Comparison of ENCODE assay signal across 8 cellular contexts in the genomic region with DNA sequence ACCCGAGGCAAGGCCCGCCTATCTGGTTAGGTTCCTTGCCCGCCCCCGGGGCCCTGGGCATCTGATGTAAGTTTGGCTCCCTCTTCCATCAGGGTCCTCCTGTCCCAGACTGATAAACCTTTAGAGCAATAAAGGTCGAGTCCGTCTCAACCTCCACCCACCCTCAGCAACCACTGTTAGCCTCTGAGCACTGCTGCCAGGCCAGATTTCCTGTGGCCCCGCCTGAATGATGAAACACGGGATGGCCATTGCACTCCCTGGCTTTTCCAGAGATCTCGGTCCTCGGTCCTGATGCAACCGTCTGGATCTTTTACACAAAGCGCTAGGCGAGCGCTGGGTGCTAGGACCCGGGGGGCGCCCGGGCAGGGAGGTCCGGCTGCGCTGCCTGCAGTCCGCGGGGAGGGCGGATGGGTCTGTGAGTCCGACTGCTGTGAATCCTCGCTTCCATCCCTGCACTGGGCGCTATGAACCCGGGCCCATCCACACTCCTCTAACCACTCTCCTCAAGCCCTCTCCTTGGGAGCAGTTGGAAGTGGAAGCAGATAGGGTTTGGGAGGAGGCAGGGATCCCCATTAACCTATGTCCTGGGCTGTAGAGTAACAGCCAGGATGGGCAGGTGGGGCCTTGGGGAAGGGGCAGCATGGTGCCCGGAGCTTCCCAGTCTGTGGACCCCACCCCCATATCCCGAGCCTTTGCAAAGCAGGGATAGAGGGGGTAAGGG. TPM values are rescaled to one million over a fixed set of nuclear protein-coding genes. Genes with fewer than 3 reads are reported as not detected.
A peak's percentile ranks its signal among the peaks of the same experiment; 100 is the strongest.
DNase-seq lines count a peak whose midpoint lies in the region; ATAC-seq and TF ChIP-seq lines count a peak whose summit lies in the region.

No MANE protein-coding gene starts in this region.

- TF ChIP-seq CTCF in GM10266 (IDR thresholded peaks at IDR 0.05; ENCODE audit: control insufficient read depth, insufficient read depth, low read depth, missing control alignments) (no peak), foreskin fibroblast (IDR thresholded peaks at IDR 0.05; ENCODE audit: low read depth, low read length) (no peak)

- H3K36me3 Mint-ChIP-seq in activated naive CD4-positive, alpha-beta T cell treated with anti-CD3 and anti-CD28 coated beads for 36 hours (ENCODE audit: low read depth) = peaks cover 39% of the 10 kb centered on the region
- peaks cover 16 to 28% (median 21%) of the 10 kb centered on the region in 3 donors for H3K36me3 Mint-ChIP-seq in naive thymus-derived CD8-positive, alpha-beta T cell

- H3K4me3 Mint-ChIP-seq in activated naive CD4-positive, alpha-beta T cell treated with anti-CD3 and anti-CD28 coated beads for 36 hours = peak overlapping the region; percentile 96
- H3K4me3 Mint-ChIP-seq in naive thymus-derived CD8-positive, alpha-beta T cell = peak overlapping the region; percentile 94 to 100 (median 98)

- intact Hi-C loops in activated naive CD4-positive, alpha-beta T cell treated with anti-CD3 and anti-CD28 coated beads for 36 hours (cut with micrococcal nuclease) = loop anchor here (1.0 kb wide), 7 partner anchors 12 to 55 kb away; no protein-coding TSS in a partner anchor

- CTCF ChIA-PET in activated naive CD4-positive, alpha-beta T cell treated with anti-CD3 and anti-CD28 coated beads for 36 hours (lab: Charles Lee) = interaction anchor here (0.7 to 13.5 kb wide), 8 partner anchors 8 to 147 kb away, joined by 3 to 195 read pairs (median 4); no protein-coding TSS in a partner anchor

- POLR2A ChIA-PET in naive thymus-derived CD8-positive, alpha-beta T cell (lab: Charles Lee) = interaction anchor here (0.7 to 8.2 kb wide), 23 partner anchors 8 to 537 kb away, joined by 3 to 162 read pairs (median 7); a partner anchor contains a TSS

- ATAC-seq in HG03108 (IDR thresholded peaks at IDR 0.05; ENCODE audit: unreplicated experiment) (peak; percentile 16), GM21423 (IDR thresholded peaks at IDR 0.05; ENCODE audit: unreplicated experiment) (no peak)
- ATAC-seq in naive thymus-derived CD8-positive, alpha-beta T cell = no peak

- no peaks in the 10 kb centered on the region for H3K27me3 Mint-ChIP-seq in activated naive CD4-positive, alpha-beta T cell treated with anti-CD3 and anti-CD28 coated beads for 36 hours (ENCODE audit: low read depth)
- no peaks in the 10 kb centered on the region for H3K27me3 Mint-ChIP-seq in naive thymus-derived CD8-positive, alpha-beta T cell

- DNase-seq in AG08395 (ENCODE audit: low spot score) = peak; percentile 92
- DNase-seq in GM10266 (ENCODE audit: extremely low spot score) = peak; percentile 70
- DNase-seq in NCI-H526 treated with DMSO at 0.1 percent for 48 hours (lab: John Stamatoyannopoulos, UW) = peak; percentile 26
- peak; percentile 63 for DNase-seq in activated naive CD4-positive, alpha-beta T cell treated with anti-CD3 and anti-CD28 coated beads for 36 hours
- DNase-seq in foreskin fibroblast = peak; percentile 98 to 100
- DNase-seq in naive thymus-derived CD8-positive, alpha-beta T cell = peak in 1 of 10 donors; percentile 26

- peaks cover 29% of the 10 kb centered on the region for H3K4me1 Mint-ChIP-seq in activated naive CD4-positive, alpha-beta T cell treated with anti-CD3 and anti-CD28 coated beads for 36 hours (ENCODE audit: low read depth)
- peaks cover 26 to 54% (median 48%) of the 10 kb centered on the region in 4 donors for H3K4me1 Mint-ChIP-seq in naive thymus-derived CD8-positive, alpha-beta T cell

- H3K9me3 Mint-ChIP-seq in activated naive CD4-positive, alpha-beta T cell treated with anti-CD3 and anti-CD28 coated beads for 36 hours = no peaks in the 10 kb centered on the region
- no peaks in the 10 kb centered on the region for H3K9me3 Mint-ChIP-seq in naive thymus-derived CD8-positive, alpha-beta T cell

- H3K4me3 ChIP-seq in foreskin fibroblast (ENCODE audit: low read depth in 1 of 2, low read length in 2 of 2) = peak overlapping the region; percentile 87 to 95

- H3K27ac Mint-ChIP-seq in activated naive CD4-positive, alpha-beta T cell treated with anti-CD3 and anti-CD28 coated beads for 36 hours = peak overlapping the region; percentile 98
- peak overlapping the region; percentile 53 to 99 (median 96) for H3K27ac Mint-ChIP-seq in naive thymus-derived CD8-positive, alpha-beta T cell

RNA-seq across cellular contexts. Expression of a gene that starts 0.9 kb away (rescaled TPM):
- total RNA-seq in activated naive CD4-positive, alpha-beta T cell treated with anti-CD3 and anti-CD28 coated beads for 36 hours = 100 to 1,000 TPM; 684 to 689 TPM
- 10 to 100 TPM; 23.8 to 29.6 TPM for total RNA-seq in naive thymus-derived CD8-positive, alpha-beta T cell
- 100 to 1,000 TPM in 2 of 3 donors, 10 to 100 TPM in 1; 68.0 to 190 (median 189) TPM for polyA plus RNA-seq in naive thymus-derived CD8-positive, alpha-beta T cell

RNA-seq across cellular contexts. Expression of a gene that starts 56.8 kb away (rescaled TPM):
- total RNA-seq in activated naive CD4-positive, alpha-beta T cell treated with anti-CD3 and anti-CD28 coated beads for 36 hours = 10 to 100 TPM; 61.6 to 68.5 TPM
- total RNA-seq in naive thymus-derived CD8-positive, alpha-beta T cell = 10 to 100 TPM; 23.8 to 24.7 TPM
- 10 to 100 TPM; 21.2 to 44.4 (median 31.4) TPM for polyA plus RNA-seq in naive thymus-derived CD8-positive, alpha-beta T cell

RNA-seq across cellular contexts. Expression of a gene that starts 57.0 kb away (rescaled TPM):
- total RNA-seq in activated naive CD4-positive, alpha-beta T cell treated with anti-CD3 and anti-CD28 coated beads for 36 hours = 100 to 1,000 TPM; 127 to 128 TPM
- total RNA-seq in naive thymus-derived CD8-positive, alpha-beta T cell = 100 to 1,000 TPM; 121 to 128 TPM
- 100 to 1,000 TPM; 419 to 453 (median 444) TPM for polyA plus RNA-seq in naive thymus-derived CD8-positive, alpha-beta T cell

Comparison
In these comparisons a context has a peak if more than half of its experiments do, and no peak if none do; other contexts are left out.
1. RNA of a gene that starts 0.9 kb away (total RNA-seq): 684 to 689 TPM in activated naive CD4-positive, alpha-beta T cell treated with anti-CD3 and anti-CD28 coated beads for 36 hours; 23.8 to 29.6 TPM in naive thymus-derived CD8-positive, alpha-beta T cell; every median in the first group is over 10 times any median in the second.